10 cellular contexts compared by ENCODE assay signal in genomic region chrX:12946406-12946805, GRCh38. TPM values are rescaled to one million over a fixed set of nuclear protein-coding genes. Genes with fewer than 3 reads are reported as not detected.
A peak's percentile ranks its signal among the peaks of the same experiment; 100 is the strongest.
DNase-seq lines count a peak whose midpoint lies in the region; FAIRE-seq and TF ChIP-seq lines count a peak whose summit lies in the region.
"Had no signal": no experiment of that assay in that cellular context is flagged by ENCODE, and none has a peak within 500 bp of the region (broad histone marks: within the 10 kb centered on the region; RNA-seq: fewer than 3 reads in every experiment).

No MANE protein-coding gene starts in this region.

- H3K4me3 ChIP-seq in SJSA1 = no peak overlapping the region
- H3K4me3 ChIP-seq: adrenal gland, heart left ventricle had no signal

- DNase-seq in GM12891 (ENCODE audit: insufficient read length, low spot score) (no peak), SJSA1 (ENCODE audit: low read depth in 1 of 2, low spot score in 2 of 2) (no peak), endothelial cell (ENCODE audit: low spot score) (no peak), osteocyte (ENCODE audit: extremely low spot score, unreplicated experiment) (no peak), D341Med (ENCODE audit: low spot score) (no peak), GOT3 (lab: John Stamatoyannopoulos, UW) (no peak), NCI-H2107 treated with DMSO at 0.1 percent for 48 hours (lab: John Stamatoyannopoulos, UW; ENCODE audit: unreplicated experiment) (no peak)

- peaks cover 38% of the 10 kb centered on the region for H3K4me1 ChIP-seq in SJSA1 (replicated peaks)

- H3K9me3 ChIP-seq in SJSA1 (replicated peaks) = no peaks in the 10 kb centered on the region
- H3K9me3 ChIP-seq: adrenal gland, heart left ventricle had no signal

- peak overlapping the region; percentile 81 for H3K27ac ChIP-seq in SJSA1

- H3K9me3 Mint-ChIP-seq in endothelial cell (ENCODE audit: unreplicated experiment) = no peaks in the 10 kb centered on the region
- H3K9me3 Mint-ChIP-seq in osteocyte (ENCODE audit: unreplicated experiment) = peaks cover 2% of the 10 kb centered on the region

- peaks cover 5% of the 10 kb centered on the region for H3K27me3 Mint-ChIP-seq in endothelial cell (ENCODE audit: unreplicated experiment)
- no peaks in the 10 kb centered on the region for H3K27me3 Mint-ChIP-seq in osteocyte (ENCODE audit: unreplicated experiment)

- no peak for TF ChIP-seq POLR2A in GM12891 (IDR thresholded peaks at IDR 0.05; ENCODE audit: low read depth, low read length)

- H3K4me3 Mint-ChIP-seq in endothelial cell (ENCODE audit: unreplicated experiment) = no peak overlapping the region
- no peak overlapping the region for H3K4me3 Mint-ChIP-seq in osteocyte (ENCODE audit: unreplicated experiment)

- H3K4me1 Mint-ChIP-seq in endothelial cell (ENCODE audit: unreplicated experiment) = peaks cover 45% of the 10 kb centered on the region
- peaks cover 37% of the 10 kb centered on the region for H3K4me1 Mint-ChIP-seq in osteocyte (ENCODE audit: unreplicated experiment)

- no peaks in the 10 kb centered on the region for H3K27me3 ChIP-seq in SJSA1 (replicated peaks)
- H3K27me3 ChIP-seq: adrenal gland had no signal

- TF ChIP-seq CTCF in endothelial cell (IDR thresholded peaks at IDR 0.05; ENCODE audit: unreplicated experiment) (no peak), osteocyte (IDR thresholded peaks at IDR 0.05) (no peak)

- H3K36me3 Mint-ChIP-seq in endothelial cell (ENCODE audit: low read depth, unreplicated experiment) (no peaks in the 10 kb centered on the region), osteocyte (ENCODE audit: unreplicated experiment) (no peaks in the 10 kb centered on the region)

- H3K36me3 ChIP-seq in SJSA1 = no peaks in the 10 kb centered on the region
- H3K36me3 ChIP-seq: adrenal gland, heart left ventricle had no signal

- peak overlapping the region; percentile 92 for H3K27ac Mint-ChIP-seq in endothelial cell (ENCODE audit: unreplicated experiment)
- peak overlapping the region; percentile 69 for H3K27ac Mint-ChIP-seq in osteocyte (ENCODE audit: unreplicated experiment)

- peak; percentile 23 for FAIRE-seq in GM12891 (lab: Jason Lieb, UNC)

TF ChIP-seq in GM12891, 5 proteins besides CTCF, POLR2A, EP300 and RAD21:
- TF ChIP-seq POU2F2 (IDR thresholded peaks at IDR 0.05; ENCODE audit: low read depth, low read length) (no peak), SPI1 (IDR thresholded peaks at IDR 0.05; ENCODE audit: low read depth, low read length) (no peak), PAX5 (IDR thresholded peaks at IDR 0.05; ENCODE audit: insufficient read depth, low read length, severe bottlenecking) (no peak), TAF1 (IDR thresholded peaks at IDR 0.05; ENCODE audit: low read depth, low read length) (no peak), POLR2AphosphoS5 (IDR thresholded peaks at IDR 0.05; ENCODE audit: low read depth, low read length) (no peak)
TF ChIP-seq in GM12891: peak in this region for 0.

RNA-seq across cellular contexts. Expression of gene TMSB4X, which starts 28.5 kb away (rescaled TPM):
- 22,419 TPM for polyA plus RNA-seq in GM12891 (2012; ENCODE audit: low read depth, missing spikeins)
- total RNA-seq in SJSA1 (2014; rRNA removed; shearing (Covaris generic)) = 4,755 and 8,566 TPM in 2 replicates
- 3,201 TPM for total RNA-seq in endothelial cell (ENCODE audit: unreplicated experiment)
- 2,830 and 2,924 TPM in 2 replicates for total RNA-seq in osteocyte

RNA-seq across cellular contexts. Expression of gene TLR8, which starts 40.0 kb away (rescaled TPM):
- polyA plus RNA-seq in GM12891 (2012; ENCODE audit: low read depth, missing spikeins) = not detected
- not detected in 2 replicates for total RNA-seq in SJSA1 (2014; rRNA removed; shearing (Covaris generic))
- total RNA-seq in endothelial cell (ENCODE audit: unreplicated experiment) (not detected), osteocyte (not detected in 2 replicates)
- total RNA-seq: NCI-H460 had no signal
